In genomic region chr17:18937981-18938691, GRCh38 we compare ENCODE assay signal across 24 cellular contexts. TPM values are rescaled to one million over a fixed set of nuclear protein-coding genes. Genes with fewer than 3 reads are reported as not detected.
"Had no signal": no experiment of that assay in that cellular context is flagged by ENCODE, and none has a peak within 500 bp of the region (broad histone marks: within the 10 kb centered on the region; RNA-seq: fewer than 3 reads in every experiment).

No MANE protein-coding gene starts in this region.

- H3K27ac ChIP-seq: adrenal gland, breast epithelium, gastrocnemius medialis, heart right ventricle, psoas muscle, skin epidermis, tibial nerve, uterus had no signal

- ATAC-seq: activated CD4-positive, CD25-positive, alpha-beta regulatory T cell treated with anti-CD3 and anti-CD28 coated beads, Interleukin-2, amount 50 U/mL, for 24 hours; activated naive CD4-positive, alpha-beta T cell treated with anti-CD3 and anti-CD28 coated beads, Interleukin-2, amount 50 U/mL, for 72 hours; esophagus mucosa; gastrocnemius medialis; heart right ventricle; naive thymus-derived CD4-positive, alpha-beta T cell; psoas muscle; right cardiac atrium had no signal

- H3K27me3 ChIP-seq: breast epithelium, tibial nerve, uterus had no signal

- H3K9me3 ChIP-seq: adrenal gland, breast epithelium, gastrocnemius medialis, heart right ventricle, psoas muscle, tibial nerve, uterus had no signal

- H3K4me3 Mint-ChIP-seq: activated CD4-positive, alpha-beta T cell treated with anti-CD3 and anti-CD28 coated beads, Interleukin-2, amount 10 ng/mL, durations not matched to agents 7 days and 5 days; immature natural killer cell; naive thymus-derived CD4-positive, alpha-beta T cell; stimulated activated naive CD8-positive, alpha-beta T cell treated with anti-CD3 and anti-CD28 coated beads, Interleukin-15, Interleukin-2, amounts not matched to agents 100 ng/mL and 50 ng/mL, for 24 hours had no signal

- H3K9me3 Mint-ChIP-seq: activated CD4-positive, alpha-beta T cell treated with anti-CD3 and anti-CD28 coated beads, Interleukin-2, amount 10 ng/mL, durations not matched to agents 7 days and 5 days; activated naive CD4-positive, alpha-beta T cell treated with anti-CD3 and anti-CD28 coated beads, Interleukin-2, amount 50 U/mL, for 72 hours; immature natural killer cell; naive thymus-derived CD4-positive, alpha-beta T cell; stimulated activated naive CD8-positive, alpha-beta T cell treated with anti-CD3 and anti-CD28 coated beads, Interleukin-15, Interleukin-2, amounts not matched to agents 100 ng/mL and 50 ng/mL, for 24 hours had no signal

- H3K36me3 Mint-ChIP-seq: activated naive CD4-positive, alpha-beta T cell treated with anti-CD3 and anti-CD28 coated beads, Interleukin-2, amount 50 U/mL, for 72 hours; immature natural killer cell had no signal

- H3K4me1 ChIP-seq: adrenal gland, breast epithelium, gastrocnemius medialis, heart right ventricle, psoas muscle, uterus had no signal

- H3K27me3 Mint-ChIP-seq: stimulated activated naive CD8-positive, alpha-beta T cell treated with anti-CD3 and anti-CD28 coated beads, Interleukin-15, Interleukin-2, amounts not matched to agents 100 ng/mL and 50 ng/mL, for 24 hours had no signal

- H3K27ac Mint-ChIP-seq: activated CD4-positive, alpha-beta T cell treated with anti-CD3 and anti-CD28 coated beads, Interleukin-2, amount 10 ng/mL, durations not matched to agents 7 days and 5 days; activated naive CD4-positive, alpha-beta T cell treated with anti-CD3 and anti-CD28 coated beads, Interleukin-2, amount 50 U/mL, for 72 hours; stimulated activated naive CD8-positive, alpha-beta T cell treated with anti-CD3 and anti-CD28 coated beads, Interleukin-15, Interleukin-2, amounts not matched to agents 100 ng/mL and 50 ng/mL, for 24 hours had no signal

- H3K36me3 ChIP-seq: adrenal gland, breast epithelium, gastrocnemius medialis, heart right ventricle, uterus had no signal

- H3K4me3 ChIP-seq: adrenal gland, breast epithelium, gastrocnemius medialis, heart right ventricle, psoas muscle, skin epidermis, tibial nerve, uterus had no signal

- DNase-seq: activated CD4-positive, alpha-beta T cell treated with anti-CD3 and anti-CD28 coated beads, Interleukin-2, amount 10 ng/mL, durations not matched to agents 7 days and 5 days; activated CD8-positive, alpha-beta memory T cell treated with anti-CD3 and anti-CD28 coated beads, Interleukin-2, amount 50 U/mL, for 4 hours; activated effector memory CD4-positive, alpha-beta T cell treated with anti-CD3 and anti-CD28 coated beads, Interleukin-2, amount 50 U/mL, for 16 hours; activated T-cell treated with anti-CD3 and anti-CD28 coated beads, Interleukin-2, amount 50 U/mL, for 48 hours; adrenal gland; effector CD4-positive, alpha-beta T cell; gastrocnemius medialis; heart right ventricle; immature natural killer cell; kidney glomerular epithelial cell; mesenchymal stem cell; naive thymus-derived CD4-positive, alpha-beta T cell; psoas muscle; right cardiac atrium; uterus had no signal

RNA-seq across cellular contexts. Expression of gene SLC5A10, which starts 13.8 kb away (rescaled TPM):
- total RNA-seq: activated CD4-positive, alpha-beta T cell treated with anti-CD3 and anti-CD28 coated beads, Interleukin-2, amount 10 ng/mL, durations not matched to agents 7 days and 5 days; activated naive CD4-positive, alpha-beta T cell treated with anti-CD3 and anti-CD28 coated beads, Interleukin-2, amount 50 U/mL, for 72 hours; gastrocnemius medialis; mucosa of gallbladder; osteocyte; psoas muscle; tibial nerve; uterus had no signal
